Comparison of ENCODE assay signal across 2 cellular contexts in genomic region chr13:70884196-70884595, GRCh38.
A peak's percentile ranks its signal among the peaks of the same experiment; 100 is the strongest.
TF ChIP-seq lines count a peak whose summit lies in the region.

No MANE protein-coding gene starts in this region.

TF ChIP-seq in HepG2, 621 proteins besides CTCF, POLR2A, EP300 and RAD21 (continued from another document):
- TF ChIP-seq ZNF281 (CRISPR knock-in tag; IDR thresholded peaks at IDR 0.05; ENCODE audit: borderline replicate concordance) (no peak), HNRNPUL1 (IDR thresholded peaks at IDR 0.05; ENCODE audit: low read depth, low read length) (no peak), HNF4A (CRISPR knock-in tag; IDR thresholded peaks at IDR 0.05) (no peak), ZBED4 (CRISPR knock-in tag; IDR thresholded peaks at IDR 0.05; ENCODE audit: borderline replicate concordance) (no peak), ATF6 (CRISPR knock-in tag; conservative IDR thresholded peaks at IDR 0.05) (no peak), ZNF546 (CRISPR knock-in tag; conservative IDR thresholded peaks at IDR 0.05) (no peak), ZNF609 (CRISPR knock-in tag; IDR thresholded peaks at IDR 0.05; ENCODE audit: borderline replicate concordance) (no peak), ZNF724P (CRISPR knock-in tag; IDR thresholded peaks at IDR 0.05; ENCODE audit: borderline replicate concordance) (peak; percentile 86; the same call in 1 of the 2 replicates)

TF ChIP-seq in HEK293, 187 proteins besides CTCF, POLR2A, EP300 and RAD21 (continued from another document):
- TF ChIP-seq ZBTB10 (tag by site-specific recombination; IDR thresholded peaks at IDR 0.05): no peak
- no peak for TF ChIP-seq ZNF518A (tag by site-specific recombination; conservative IDR thresholded peaks at IDR 0.05; ENCODE audit: low read depth)
- no peak for TF ChIP-seq FEZF1 (tag by site-specific recombination; IDR thresholded peaks at IDR 0.05)
- no peak for TF ChIP-seq ZNF654 (tag by site-specific recombination; IDR thresholded peaks at IDR 0.05; ENCODE audit: low read depth)
- TF ChIP-seq ZNF10 (tag by site-specific recombination; IDR thresholded peaks at IDR 0.05): no peak
- no peak for TF ChIP-seq ZNF121 (tag by site-specific recombination; IDR thresholded peaks at IDR 0.05)
- no peak for TF ChIP-seq ZNF639 (tag by site-specific recombination; IDR thresholded peaks at IDR 0.05)
- peak; percentile 98 for TF ChIP-seq SETDB1 (IDR thresholded peaks at IDR 0.05; ENCODE audit: insufficient read length, low read length)
- peak; percentile 99; the same call in 1 of the 2 replicates for TF ChIP-seq TRIM28 (IDR thresholded peaks at IDR 0.05; ENCODE audit: borderline replicate concordance, low read length)
- no peak for TF ChIP-seq ZNF26 (tag by site-specific recombination; IDR thresholded peaks at IDR 0.05)
- TF ChIP-seq TSHZ1 (tag by site-specific recombination; IDR thresholded peaks at IDR 0.05; ENCODE audit: borderline replicate concordance): no peak
